In the genomic region with DNA sequence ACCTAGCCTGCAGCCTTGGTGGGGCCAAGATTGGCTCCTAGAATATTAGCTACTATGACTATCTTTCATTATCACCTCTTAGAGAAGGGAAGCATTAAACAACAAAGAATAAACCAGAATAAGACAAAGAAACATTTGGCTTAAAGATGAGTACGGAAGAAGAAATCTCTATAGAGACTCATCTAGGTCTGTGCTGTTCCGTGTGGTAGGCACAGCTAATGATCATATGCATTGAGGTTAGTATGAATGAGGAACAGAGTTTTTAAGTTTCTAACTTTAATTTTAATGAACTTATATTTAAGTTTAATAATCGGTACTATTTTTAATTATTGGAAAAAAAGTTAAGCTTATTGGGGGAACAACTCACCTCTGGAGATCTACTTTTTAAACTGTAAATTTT, we compare ENCODE assay signal across 21 cellular contexts. TPM values are rescaled to one million over a fixed set of nuclear protein-coding genes. Genes with fewer than 3 reads are reported as not detected.
"Had no signal": no experiment of that assay in that cellular context is flagged by ENCODE, and none has a peak within 500 bp of the region (broad histone marks: within the 10 kb centered on the region; RNA-seq: fewer than 3 reads in every experiment).

No MANE protein-coding gene starts in this region.

- H3K27me3 ChIP-seq: dorsolateral prefrontal cortex, foreskin keratinocyte had no signal

- DNase-seq: activated CD4-positive, alpha-beta memory T cell treated with anti-CD3 and anti-CD28 coated beads for 36 hours; activated CD4-positive, alpha-beta T cell treated with anti-CD3 and anti-CD28 coated beads for 4 hours; activated naive CD4-positive, alpha-beta T cell treated with Interleukin-2 at 50 U/mL for 16 hours; activated T-cell treated with anti-CD3 and anti-CD28 coated beads, Interleukin-2, amount 50 U/mL, for 1 hour; anterior cingulate cortex; central memory CD4-positive, alpha-beta T cell; dorsolateral prefrontal cortex; foreskin keratinocyte; hypothalamus; islet precursor cell; left colon; lower lobe of right lung; midbrain; nephron progenitor cell; occipital lobe; retina; stimulated activated CD4-positive, alpha-beta T cell treated with anti-CD3 and anti-CD28 coated beads, Interleukin-2, amount 100 ng/mL, for 48 hours; T-cell had no signal

- H3K36me3 Mint-ChIP-seq: activated CD4-positive, alpha-beta memory T cell treated with anti-CD3 and anti-CD28 coated beads for 36 hours; T-cell had no signal

- H3K27ac Mint-ChIP-seq: activated CD4-positive, alpha-beta memory T cell treated with anti-CD3 and anti-CD28 coated beads for 36 hours; activated T-helper 17 cell treated with anti-CD3 and anti-CD28 coated beads, Interleukin-2, amount 50 U/mL, for 72 hours; brain; nephron progenitor cell; T-cell; WTC11 had no signal

- H3K27me3 Mint-ChIP-seq: activated CD4-positive, alpha-beta memory T cell treated with anti-CD3 and anti-CD28 coated beads for 36 hours; activated T-helper 17 cell treated with anti-CD3 and anti-CD28 coated beads, Interleukin-2, amount 50 U/mL, for 72 hours; brain; T-cell had no signal

- H3K36me3 ChIP-seq: lower lobe of right lung had no signal

- ATAC-seq: activated T-helper 17 cell treated with anti-CD3 and anti-CD28 coated beads, Interleukin-2, amount 50 U/mL, for 72 hours; foreskin keratinocyte; left colon; lower lobe of right lung; T-cell; WTC11 had no signal

- H3K27ac ChIP-seq: dorsolateral prefrontal cortex, foreskin keratinocyte, lower lobe of right lung had no signal

- H3K9me3 ChIP-seq: lower lobe of right lung had no signal

- H3K9me3 Mint-ChIP-seq: activated T-helper 17 cell treated with anti-CD3 and anti-CD28 coated beads, Interleukin-2, amount 50 U/mL, for 72 hours had no signal

- H3K4me3 ChIP-seq: dorsolateral prefrontal cortex, lower lobe of right lung had no signal

- H3K4me3 Mint-ChIP-seq: activated CD4-positive, alpha-beta memory T cell treated with anti-CD3 and anti-CD28 coated beads for 36 hours; activated T-helper 17 cell treated with anti-CD3 and anti-CD28 coated beads, Interleukin-2, amount 50 U/mL, for 72 hours; brain; nephron progenitor cell; T-cell; WTC11 had no signal

- H3K4me1 Mint-ChIP-seq: activated T-helper 17 cell treated with anti-CD3 and anti-CD28 coated beads, Interleukin-2, amount 50 U/mL, for 72 hours; nephron progenitor cell; T-cell; WTC11 had no signal

RNA-seq across cellular contexts. Expression of a gene that starts 24.6 kb away (rescaled TPM):
- total RNA-seq: activated CD4-positive, alpha-beta memory T cell treated with anti-CD3 and anti-CD28 coated beads for 36 hours had no signal
